Comparison of ENCODE assay signal across 10 cellular contexts in the genomic region with DNA sequence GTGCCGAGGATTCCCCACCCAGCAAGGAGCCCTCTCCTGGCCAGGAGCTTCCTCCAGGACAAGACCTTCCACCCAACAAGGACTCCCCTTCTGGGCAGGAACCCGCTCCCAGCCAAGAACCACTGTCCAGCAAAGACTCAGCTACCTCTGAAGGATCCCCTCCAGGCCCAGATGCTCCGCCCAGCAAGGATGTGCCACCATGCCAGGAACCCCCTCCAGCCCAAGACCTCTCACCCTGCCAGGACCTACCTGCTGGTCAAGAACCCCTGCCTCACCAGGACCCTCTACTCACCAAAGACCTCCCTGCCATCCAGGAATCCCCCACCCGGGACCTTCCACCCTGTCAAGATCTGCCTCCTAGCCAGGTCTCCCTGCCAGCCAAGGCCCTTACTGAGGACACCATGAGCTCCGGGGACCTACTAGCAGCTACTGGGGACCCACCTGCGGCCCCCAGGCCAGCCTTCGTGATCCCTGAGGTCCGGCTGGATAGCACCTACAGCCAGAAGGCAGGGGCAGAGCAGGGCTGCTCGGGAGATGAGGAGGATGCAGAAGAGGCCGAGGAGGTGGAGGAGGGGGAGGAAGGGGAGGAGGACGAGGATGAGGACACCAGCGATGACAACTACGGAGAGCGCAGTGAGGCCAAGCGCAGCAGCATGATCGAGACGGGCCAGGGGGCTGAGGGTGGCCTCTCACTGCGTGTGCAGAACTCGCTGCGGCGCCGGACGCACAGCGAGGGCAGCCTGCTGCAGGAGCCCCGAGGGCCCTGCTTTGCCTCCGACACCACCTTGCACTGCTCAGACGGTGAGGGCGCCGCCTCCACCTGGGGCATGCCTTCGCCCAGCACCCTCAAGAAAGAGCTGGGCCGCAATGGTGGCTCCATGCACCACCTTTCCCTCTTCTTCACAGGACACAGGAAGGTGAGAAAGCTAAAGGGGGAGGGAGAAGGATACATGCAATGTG.
DNase-seq lines count a peak whose midpoint lies in the region; ATAC-seq and TF ChIP-seq lines count a peak whose summit lies in the region.
"Had no signal": no experiment of that assay in that cellular context is flagged by ENCODE, and none has a peak within 500 bp of the region (broad histone marks: within the 10 kb centered on the region; RNA-seq: fewer than 3 reads in every experiment).

No MANE protein-coding gene starts in this region.

- no TSS peak for BruUV-seq in PC-3 (replicated peaks; lab: Mats Ljungman, UMichigan)

- H2AFZ ChIP-seq in PC-3 (ENCODE audit: low read length) = no peak overlapping the region
- H2AFZ ChIP-seq in SK-N-SH (ENCODE audit: low read depth) = no peak overlapping the region

- H3K36me3 Mint-ChIP-seq in stimulated activated naive CD8-positive, alpha-beta T cell treated with anti-CD3 and anti-CD28 coated beads, Interleukin-15, Interleukin-2, amounts not matched to agents 100 ng/mL and 50 ng/mL, for 24 hours (ENCODE audit: low read depth) = peaks cover 54% of the 10 kb centered on the region
- H3K36me3 Mint-ChIP-seq in activated naive CD8-positive, alpha-beta T cell treated with anti-CD3 and anti-CD28 coated beads, Interleukin-2, amount 10 ng/mL, durations not matched to agents 7 days and 5 days = peaks cover 29% of the 10 kb centered on the region
- peaks cover 20% of the 10 kb centered on the region for H3K36me3 Mint-ChIP-seq in memory B cell

- no peak for TF ChIP-seq RAD21 in SK-N-SH (IDR thresholded peaks at IDR 0.05; ENCODE audit: low read length)

- H3K9me3 ChIP-seq in PC-3 (ENCODE audit: low read length) (no peaks in the 10 kb centered on the region), SK-N-SH (no peaks in the 10 kb centered on the region)

- POLR2A ChIA-PET in activated naive CD8-positive, alpha-beta T cell treated with anti-CD3 and anti-CD28 coated beads, Interleukin-2, amount 10 ng/mL, durations not matched to agents 7 days and 5 days (lab: Charles Lee) = no interaction called here
- POLR2A ChIA-PET in PC-3 (lab: Charles Lee; ENCODE audit: unreplicated experiment) (no interaction called here), SK-N-SH (lab: Yijun Ruan, JAX) (interaction anchor here (1.7 kb wide), 1 partner anchor 10 kb away, joined by 7 read pairs; no protein-coding TSS in a partner anchor)

- CTCF ChIA-PET in PC-3 (lab: Charles Lee) (no interaction called here), SK-N-SH (lab: Yijun Ruan, JAX) (interaction anchor here (1.0 to 44.7 kb wide), 8 partner anchors 8 to 165 kb away, joined by 3 to 1335 read pairs (median 4); no protein-coding TSS in a partner anchor)

- peak overlapping the region; percentile 72 for H3K27ac Mint-ChIP-seq in stimulated activated naive CD8-positive, alpha-beta T cell treated with anti-CD3 and anti-CD28 coated beads, Interleukin-15, Interleukin-2, amounts not matched to agents 100 ng/mL and 50 ng/mL, for 24 hours
- H3K27ac Mint-ChIP-seq in activated naive CD8-positive, alpha-beta T cell treated with anti-CD3 and anti-CD28 coated beads, Interleukin-2, amount 10 ng/mL, durations not matched to agents 7 days and 5 days = peak overlapping the region; percentile 95
- H3K27ac Mint-ChIP-seq in memory B cell = peak overlapping the region; percentile 38

- H3K4me3 ChIP-seq in PC-3 (ENCODE audit: low read length) (no peak overlapping the region), SK-N-SH (ENCODE audit: low read depth in 2 of 2, low read length in 1 of 2) (no peak overlapping the region)

- H3K4me2 ChIP-seq in PC-3 (ENCODE audit: low read length) (no peak overlapping the region), SK-N-SH (no peak overlapping the region)

- H4K20me1 ChIP-seq in PC-3 (ENCODE audit: low read length) = no peaks in the 10 kb centered on the region
- H4K20me1 ChIP-seq in SK-N-SH (ENCODE audit: insufficient read depth) = no peaks in the 10 kb centered on the region

- H3K36me3 ChIP-seq in PC-3 (ENCODE audit: low read depth, low read length) (peaks cover 13% of the 10 kb centered on the region), SK-N-SH (replicated peaks in 1 of 2; ENCODE audit: control insufficient read depth in 1 of 2, insufficient read depth in 2 of 2, low read length in 1 of 2) (no peaks in the 10 kb centered on the region)

- no peak for TF ChIP-seq CTCF in PC-3 (conservative IDR thresholded peaks at IDR 0.05; ENCODE audit: low read depth, low read length)
- no peak for TF ChIP-seq CTCF in SK-N-SH (IDR thresholded peaks at IDR 0.05)

- no peaks in the 10 kb centered on the region for H3K27me3 Mint-ChIP-seq in stimulated activated naive CD8-positive, alpha-beta T cell treated with anti-CD3 and anti-CD28 coated beads, Interleukin-15, Interleukin-2, amounts not matched to agents 100 ng/mL and 50 ng/mL, for 24 hours
- H3K27me3 Mint-ChIP-seq in activated naive CD8-positive, alpha-beta T cell treated with anti-CD3 and anti-CD28 coated beads, Interleukin-2, amount 10 ng/mL, durations not matched to agents 7 days and 5 days = no peaks in the 10 kb centered on the region
- H3K27me3 Mint-ChIP-seq in memory B cell = no peaks in the 10 kb centered on the region

- H3K4me1 Mint-ChIP-seq in stimulated activated naive CD8-positive, alpha-beta T cell treated with anti-CD3 and anti-CD28 coated beads, Interleukin-15, Interleukin-2, amounts not matched to agents 100 ng/mL and 50 ng/mL, for 24 hours (ENCODE audit: low read depth) = peaks cover 89% of the 10 kb centered on the region
- H3K4me1 Mint-ChIP-seq in activated naive CD8-positive, alpha-beta T cell treated with anti-CD3 and anti-CD28 coated beads, Interleukin-2, amount 10 ng/mL, durations not matched to agents 7 days and 5 days = peaks cover 69% of the 10 kb centered on the region
- peaks cover 34% of the 10 kb centered on the region for H3K4me1 Mint-ChIP-seq in memory B cell

- H3K9me3 Mint-ChIP-seq in stimulated activated naive CD8-positive, alpha-beta T cell treated with anti-CD3 and anti-CD28 coated beads, Interleukin-15, Interleukin-2, amounts not matched to agents 100 ng/mL and 50 ng/mL, for 24 hours = no peaks in the 10 kb centered on the region
- no peaks in the 10 kb centered on the region for H3K9me3 Mint-ChIP-seq in activated naive CD8-positive, alpha-beta T cell treated with anti-CD3 and anti-CD28 coated beads, Interleukin-2, amount 10 ng/mL, durations not matched to agents 7 days and 5 days
- H3K9me3 Mint-ChIP-seq in memory B cell = no peaks in the 10 kb centered on the region
- H3K9me3 Mint-ChIP-seq: activated T-cell treated with anti-CD3 and anti-CD28 coated beads, Interleukin-2, amount 50 U/mL, for 4 hours had no signal

- no peak for ATAC-seq in stimulated activated naive CD8-positive, alpha-beta T cell treated with anti-CD3 and anti-CD28 coated beads, Interleukin-15, Interleukin-2, amounts not matched to agents 100 U/mL and 50 U/mL, for 24 hours
- ATAC-seq in activated naive CD8-positive, alpha-beta T cell treated with anti-CD3 and anti-CD28 coated beads, Interleukin-2, amount 10 ng/mL, durations not matched to agents 7 days and 5 days (ENCODE audit: low read depth) = no peak
- ATAC-seq in memory B cell (ENCODE audit: low read depth) (no peak), HG02610 (IDR thresholded peaks at IDR 0.05; ENCODE audit: unreplicated experiment) (no peak), PC-3 (no peak), GM21447 (IDR thresholded peaks at IDR 0.05; ENCODE audit: unreplicated experiment) (no peak)
- ATAC-seq: activated T-cell treated with anti-CD3 and anti-CD28 coated beads, Interleukin-2, amount 50 U/mL, for 4 hours had no signal

- H3K79me2 ChIP-seq in PC-3 (ENCODE audit: low read length) = peaks cover 25% of the 10 kb centered on the region
- H3K79me2 ChIP-seq in SK-N-SH (ENCODE audit: insufficient read depth) = no peaks in the 10 kb centered on the region

- H3K27me3 ChIP-seq in PC-3 (ENCODE audit: low read length) (no peaks in the 10 kb centered on the region), SK-N-SH (ENCODE audit: insufficient read depth) (no peaks in the 10 kb centered on the region)

- WGBS in SK-N-SH (ENCODE audit: low lambda C conversion rate) = 95% methylated on average over 29 of the region's 31 CpGs

- H3K4me3 Mint-ChIP-seq in stimulated activated naive CD8-positive, alpha-beta T cell treated with anti-CD3 and anti-CD28 coated beads, Interleukin-15, Interleukin-2, amounts not matched to agents 100 ng/mL and 50 ng/mL, for 24 hours = no peak overlapping the region
- H3K4me3 Mint-ChIP-seq in activated naive CD8-positive, alpha-beta T cell treated with anti-CD3 and anti-CD28 coated beads, Interleukin-2, amount 10 ng/mL, durations not matched to agents 7 days and 5 days = no peak overlapping the region
- no peak overlapping the region for H3K4me3 Mint-ChIP-seq in memory B cell

- H3K9ac ChIP-seq in PC-3 (ENCODE audit: low read length) = no peak overlapping the region
- no peak overlapping the region for H3K9ac ChIP-seq in SK-N-SH

- H3F3A ChIP-seq in PC-3 (ENCODE audit: low read length, unreplicated experiment) (peaks cover 6% of the 10 kb centered on the region), SK-N-SH (replicated peaks; ENCODE audit: insufficient read depth) (peaks cover 6% of the 10 kb centered on the region)

- intact Hi-C loops in PC-3 (cut with micrococcal nuclease) = no loop called here

- no peak for DNase-seq in stimulated activated naive CD8-positive, alpha-beta T cell treated with anti-CD3 and anti-CD28 coated beads, Interleukin-15, Interleukin-2, amounts not matched to agents 100 U/mL and 50 U/mL, for 24 hours
- DNase-seq in activated naive CD8-positive, alpha-beta T cell treated with anti-CD3 and anti-CD28 coated beads, Interleukin-2, amount 10 ng/mL, durations not matched to agents 7 days and 5 days = no peak
- DNase-seq in memory B cell (ENCODE audit: low spot score in 2 of 2) (no peak), PC-3 (no peak), SK-N-SH (no peak)
- DNase-seq: activated T-cell treated with anti-CD3 and anti-CD28 coated beads, Interleukin-2, amount 50 U/mL, for 4 hours; stimulated activated CD4-positive, alpha-beta T cell treated with anti-CD3 and anti-CD28 coated beads, Interleukin-12 subunit alpha, Interleukin-12 subunit beta, amount 100 ng/mL, for 4 hours had no signal

- no peak for TF ChIP-seq EP300 in SK-N-SH (IDR thresholded peaks at IDR 0.05; ENCODE audit: borderline replicate concordance in 1 of 2, low read depth in 1 of 2, low read length in 1 of 2)

- H3K9me2 ChIP-seq in PC-3 (replicated peaks; ENCODE audit: low read length) (no peaks in the 10 kb centered on the region), SK-N-SH (no peaks in the 10 kb centered on the region)

- no peak overlapping the region for H3K27ac ChIP-seq in PC-3 (ENCODE audit: low read length)
- H3K27ac ChIP-seq in SK-N-SH (ENCODE audit: low read depth in 2 of 2, low read length in 1 of 2) = no peak overlapping the region

- H3K4me1 ChIP-seq in PC-3 (ENCODE audit: insufficient read depth, low read length) (peaks cover 43% of the 10 kb centered on the region), SK-N-SH (ENCODE audit: control insufficient read depth in 1 of 2, insufficient read depth in 2 of 2, low read depth in 1 of 2, low read length in 1 of 2) (peaks cover 19 to 44% of the 10 kb centered on the region in 2 experiments)

TF ChIP-seq in SK-N-SH, 30 proteins besides CTCF, POLR2A, EP300 and RAD21 (continues in another document):
- TF ChIP-seq TAF1 (IDR thresholded peaks at IDR 0.05; ENCODE audit: borderline replicate concordance, low read depth, low read length) = no peak
- TF ChIP-seq, protein P1, sequence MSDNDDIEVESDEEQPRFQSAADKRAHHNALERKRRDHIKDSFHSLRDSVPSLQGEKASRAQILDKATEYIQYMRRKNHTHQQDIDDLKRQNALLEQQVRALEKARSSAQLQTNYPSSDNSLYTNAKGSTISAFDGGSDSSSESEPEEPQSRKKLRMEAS (IDR thresholded peaks at IDR 0.05; ENCODE audit: low read depth) = no peak

Comparison
In these comparisons a context has a peak if more than half of its experiments do, and no peak if none do; other contexts are left out.
1. H3K27ac Mint-ChIP-seq: peak in every context shown above with its lines; median percentile 95 in activated naive CD8-positive, alpha-beta T cell treated with anti-CD3 and anti-CD28 coated beads, Interleukin-2, amount 10 ng/mL, durations not matched to agents 7 days and 5 days; 72 in stimulated activated naive CD8-positive, alpha-beta T cell treated with anti-CD3 and anti-CD28 coated beads, Interleukin-15, Interleukin-2, amounts not matched to agents 100 ng/mL and 50 ng/mL, for 24 hours; 38 in memory B cell.